In genomic region chr14:57848353-57848752, GRCh38 we compare ENCODE assay signal across 24 cellular contexts. TPM values are rescaled to one million over a fixed set of nuclear protein-coding genes. Genes with fewer than 3 reads are reported as not detected.
DNase-seq lines count a peak whose midpoint lies in the region; ATAC-seq and TF ChIP-seq lines count a peak whose summit lies in the region.
"Had no signal": no experiment of that assay in that cellular context is flagged by ENCODE, and none has a peak within 500 bp of the region (broad histone marks: within the 10 kb centered on the region; RNA-seq: fewer than 3 reads in every experiment).

No MANE protein-coding gene starts in this region.

- ATAC-seq in Panc1 (no peak), HG03097 (IDR thresholded peaks at IDR 0.05; ENCODE audit: low FRiP score, unreplicated experiment) (no peak)

- POLR2A ChIA-PET in A673 (lab: Charles Lee; ENCODE audit: low non-redundant PET) (no interaction called here), Panc1 (lab: Charles Lee) (no interaction called here)

- no TSS peak for BruUV-seq in A673 (replicated peaks; lab: Mats Ljungman, UMichigan)
- BruUV-seq in Panc1 (replicated peaks; lab: Mats Ljungman, UMichigan): no TSS peak

- H3K27ac ChIP-seq in A673 (ENCODE audit: low read depth, low read length, poor library complexity, severe bottlenecking) (peak overlapping the region; percentile 27), Panc1 (ENCODE audit: low read length) (peak overlapping the region; percentile 48; the same call in 1 of the 2 replicates)
- H3K27ac ChIP-seq: 22Rv1, SK-N-MC had no signal

- intact Hi-C loops in A673 (cut with micrococcal nuclease; ENCODE audit: unreplicated experiment) (no loop called here), Panc1 (cut with micrococcal nuclease; ENCODE audit: unreplicated experiment) (no loop called here)

- TF ChIP-seq CTCF in A673 (conservative IDR thresholded peaks at IDR 0.05; ENCODE audit: low read depth, low read length) (no peak), Panc1 (IDR thresholded peaks at IDR 0.05) (no peak), fibroblast of the aortic adventitia (IDR thresholded peaks at IDR 0.05; ENCODE audit: insufficient read depth, low read length) (no peak)

- no peak overlapping the region for H3K4me3 ChIP-seq in A673 (ENCODE audit: low read depth, low read length, poor library complexity, severe bottlenecking)
- H3K4me3 ChIP-seq in Panc1 (ENCODE audit: low read depth in 2 of 2, low read length in 2 of 2): no peak overlapping the region
- H3K4me3 ChIP-seq in fibroblast of the aortic adventitia (ENCODE audit: low read depth, low read length): no peak overlapping the region
- H3K4me3 ChIP-seq: SK-N-MC had no signal

- no peaks in the 10 kb centered on the region for H3K27me3 ChIP-seq in A673 (replicated peaks; ENCODE audit: insufficient read depth, low read depth, low read length, poor library complexity)
- H3K27me3 ChIP-seq in Panc1 (ENCODE audit: control insufficient read depth, insufficient read depth, low read length): no peaks in the 10 kb centered on the region

- in situ Hi-C loops in Panc1 (cut with HindIII; ENCODE audit: low pct_unique_long_range_greater_than_20kb, low sequenced_read_pairs): no loop called here

- H3K4me1 ChIP-seq in A673 (ENCODE audit: insufficient read depth, low read length, poor library complexity, severe bottlenecking): peaks cover 40% of the 10 kb centered on the region
- peaks cover 8% of the 10 kb centered on the region for H3K4me1 ChIP-seq in Panc1 (ENCODE audit: control insufficient read depth, insufficient read depth, low read length)

- no peak for DNase-seq in A673 (ENCODE audit: low spot score)
- peak; percentile 26 for DNase-seq in GM04503 (ENCODE audit: low read depth)
- DNase-seq in Panc1 (ENCODE audit: low read depth, low spot score): no peak
- peak; percentile 68 for DNase-seq in fibroblast of the aortic adventitia (ENCODE audit: low read depth)
- no peak for DNase-seq in DMS53 treated with DMSO at 0.1 percent for 48 hours (lab: John Stamatoyannopoulos, UW; ENCODE audit: unreplicated experiment)
- no peak for DNase-seq in ecto neural progenitor cell (ENCODE audit: low spot score)
- no peak for DNase-seq in hepatic stellate cell (ENCODE audit: low spot score)
- DNase-seq: CD4-positive, CD25-positive, alpha-beta regulatory T cell; DMS79; Kasumi-1; NCI-H1417; NCI-H1694 treated with DMSO at 0.1 percent for 48 hours; NCI-H446 treated with DMSO at 0.1 percent for 48 hours; NCI-H526 treated with DMSO at 0.1 percent for 48 hours; OCI-M1; RPMI8226; SHP77 had no signal

- H3K9me3 ChIP-seq in A673 (ENCODE audit: low read depth, low read length, poor library complexity, severe bottlenecking) (no peaks in the 10 kb centered on the region), Panc1 (ENCODE audit: control insufficient read depth, insufficient read depth, low read depth, low read length) (no peaks in the 10 kb centered on the region)

- no peaks in the 10 kb centered on the region for H3K36me3 ChIP-seq in A673 (ENCODE audit: insufficient read depth, low read length, poor library complexity, severe bottlenecking)
- H3K36me3 ChIP-seq in Panc1 (ENCODE audit: control insufficient read depth, insufficient read depth, low read length): no peaks in the 10 kb centered on the region

- CTCF ChIA-PET in A673 (lab: Charles Lee): no interaction called here
- CTCF ChIA-PET in Panc1 (lab: Charles Lee): no interaction called here

RNA-seq across cellular contexts. Expression of gene SLC35F4, which starts 17.5 kb away (rescaled TPM):
- 0.59 TPM in 1 of 2 replicates, not detected in the other for total RNA-seq in A673 (2021)
- total RNA-seq in Panc1 (2021; ENCODE audit: unreplicated experiment): not detected
- not detected for polyA plus RNA-seq in Panc1 (2012; ENCODE audit: insufficient read length)
- not detected in 2 replicates for total RNA-seq in fibroblast of the aortic adventitia (ENCODE audit: low replicate concordance)
- total RNA-seq: CD4-positive, CD25-positive, alpha-beta regulatory T cell; H1; MCF 10A had no signal
- polyA plus RNA-seq: AG04450; BJ; CD4-positive, CD25-positive, alpha-beta regulatory T cell; H1 had no signal

Comparison
In these comparisons a context has a peak if more than half of its experiments do, and no peak if none do; other contexts are left out.
1. DNase-seq: peak in GM04503 (single experiment) and fibroblast of the aortic adventitia (single experiment); none in A673 (single experiment), Panc1 (single experiment), DMS53 treated with DMSO at 0.1 percent for 48 hours (single experiment), ecto neural progenitor cell (single experiment) and hepatic stellate cell (single experiment).